ENCODE assay signal across 10 cellular contexts in genomic region chr7:100091411-100092181, GRCh38. TPM values are rescaled to one million over a fixed set of nuclear protein-coding genes. Genes with fewer than 3 reads are reported as not detected.
DNase-seq lines count a peak whose midpoint lies in the region; ATAC-seq and TF ChIP-seq lines count a peak whose summit lies in the region.
"Had no signal": no experiment of that assay in that cellular context is flagged by ENCODE, and none has a peak within 500 bp of the region (broad histone marks: within the 10 kb centered on the region; RNA-seq: fewer than 3 reads in every experiment).

No MANE protein-coding gene starts in this region.

- TF ChIP-seq RAD21 in neural cell (conservative IDR thresholded peaks at IDR 0.05): no peak

- CTCF ChIA-PET in activated CD4-positive, alpha-beta T cell treated with anti-CD3 and anti-CD28 coated beads for 36 hours (lab: Charles Lee): interaction anchor here (1.0 to 1.7 kb wide), 2 partner anchors 10 kb away, joined by 3 to 8 read pairs; partner anchors contain the start of genes AP4M1 and MCM7

- H3K27ac ChIP-seq in neural cell (ENCODE audit: low read length): no peak overlapping the region
- H3K27ac ChIP-seq: BLaER1 treated with 17β-estradiol and CSF1 and Interleukin-3, amounts not matched to agents 10 nM and 100 nM had no signal

- H3K27me3 Mint-ChIP-seq in activated CD4-positive, alpha-beta T cell treated with anti-CD3 and anti-CD28 coated beads for 36 hours: no peaks in the 10 kb centered on the region
- H3K27me3 Mint-ChIP-seq in activated naive CD8-positive, alpha-beta T cell treated with anti-CD3 and anti-CD28 coated beads, Interleukin-2, amount 10 ng/mL, durations not matched to agents 7 days and 5 days: no peaks in the 10 kb centered on the region

- H3K9ac ChIP-seq in neural cell (ENCODE audit: low read length): no peak overlapping the region

- peak overlapping the region; percentile 59 for H3K27ac Mint-ChIP-seq in activated CD4-positive, alpha-beta T cell treated with anti-CD3 and anti-CD28 coated beads for 36 hours
- peak overlapping the region; percentile 3 for H3K27ac Mint-ChIP-seq in activated naive CD8-positive, alpha-beta T cell treated with anti-CD3 and anti-CD28 coated beads, Interleukin-2, amount 10 ng/mL, durations not matched to agents 7 days and 5 days

- POLR2A ChIA-PET in activated CD4-positive, alpha-beta T cell treated with anti-CD3 and anti-CD28 coated beads for 36 hours (lab: Charles Lee): interaction anchor here (0.7 to 6.1 kb wide), 4 partner anchors 10 to 339 kb away, joined by 3 to 74 read pairs (median 4); partner anchors contain the start of genes AP4M1 and MCM7
- POLR2A ChIA-PET in activated naive CD8-positive, alpha-beta T cell treated with anti-CD3 and anti-CD28 coated beads, Interleukin-2, amount 10 ng/mL, durations not matched to agents 7 days and 5 days (lab: Charles Lee): interaction anchor here (1.5 to 3.7 kb wide), 2 partner anchors 9 to 10 kb away, joined by 9 to 57 read pairs; partner anchors contain the start of genes AP4M1 and MCM7

- no peaks in the 10 kb centered on the region for H3K9me3 ChIP-seq in neural cell (ENCODE audit: low read length)
- H3K9me3 ChIP-seq: BLaER1 treated with 17β-estradiol and CSF1 and Interleukin-3, amounts not matched to agents 10 nM and 100 nM had no signal

- no peak for TF ChIP-seq EP300 in neural cell (conservative IDR thresholded peaks at IDR 0.05; ENCODE audit: poor library complexity, severe bottlenecking)

- ATAC-seq in activated CD4-positive, alpha-beta T cell treated with anti-CD3 and anti-CD28 coated beads for 36 hours: peak; percentile 4
- ATAC-seq in activated naive CD8-positive, alpha-beta T cell treated with anti-CD3 and anti-CD28 coated beads, Interleukin-2, amount 10 ng/mL, durations not matched to agents 7 days and 5 days (ENCODE audit: low read depth): no peak
- ATAC-seq in HG03159 (IDR thresholded peaks at IDR 0.05; ENCODE audit: unreplicated experiment) (no peak), left cardiac atrium (no peak)

- no peaks in the 10 kb centered on the region for H4K20me1 ChIP-seq in neural cell (ENCODE audit: insufficient read depth)

- no peak overlapping the region for H3K4me2 ChIP-seq in neural cell (ENCODE audit: low read length)

- peaks cover 66% of the 10 kb centered on the region for H3K36me3 Mint-ChIP-seq in activated CD4-positive, alpha-beta T cell treated with anti-CD3 and anti-CD28 coated beads for 36 hours (ENCODE audit: low read depth)
- H3K36me3 Mint-ChIP-seq in activated naive CD8-positive, alpha-beta T cell treated with anti-CD3 and anti-CD28 coated beads, Interleukin-2, amount 10 ng/mL, durations not matched to agents 7 days and 5 days: peaks cover 31% of the 10 kb centered on the region

- H3F3A ChIP-seq in neural cell (ENCODE audit: insufficient read depth, low read length, poor library complexity, severe bottlenecking): no peaks in the 10 kb centered on the region

- no peak for TF ChIP-seq CTCF in neural cell (IDR thresholded peaks at IDR 0.05; ENCODE audit: poor library complexity, severe bottlenecking)

- no peaks in the 10 kb centered on the region for H3K9me2 ChIP-seq in neural cell (ENCODE audit: insufficient read depth, low read length)

- peaks cover 6% of the 10 kb centered on the region for H3K36me3 ChIP-seq in neural cell (ENCODE audit: insufficient read depth, low read length)

- H3K27me3 ChIP-seq in neural cell (ENCODE audit: insufficient read depth, low read depth, low read length): no peaks in the 10 kb centered on the region
- H3K27me3 ChIP-seq: BLaER1 treated with 17β-estradiol and CSF1 and Interleukin-3, amounts not matched to agents 10 nM and 100 nM had no signal

- no peak overlapping the region for H2AFZ ChIP-seq in neural cell (ENCODE audit: low read depth, low read length)

- H3K4me3 Mint-ChIP-seq in activated CD4-positive, alpha-beta T cell treated with anti-CD3 and anti-CD28 coated beads for 36 hours: no peak overlapping the region
- H3K4me3 Mint-ChIP-seq in activated naive CD8-positive, alpha-beta T cell treated with anti-CD3 and anti-CD28 coated beads, Interleukin-2, amount 10 ng/mL, durations not matched to agents 7 days and 5 days: no peak overlapping the region

- peak; percentile 39 for DNase-seq in activated CD4-positive, alpha-beta T cell treated with anti-CD3 and anti-CD28 coated beads for 36 hours
- DNase-seq in activated CD4-positive, alpha-beta T cell treated with anti-CD3 and anti-CD28 coated beads for 4 hours: no peak
- peak; percentile 29 for DNase-seq in KBM-7
- DNase-seq in activated naive CD8-positive, alpha-beta T cell treated with anti-CD3 and anti-CD28 coated beads, Interleukin-2, amount 10 ng/mL, durations not matched to agents 7 days and 5 days: no peak
- no peak for DNase-seq in NCI-H2196 (lab: John Stamatoyannopoulos, UW; ENCODE audit: unreplicated experiment)
- no peak for DNase-seq in left cardiac atrium
- DNase-seq: cerebellar nuclear complex had no signal

- in situ Hi-C loops in KBM-7 (cut with MboI; ENCODE audit: low pct_unique_long_range_greater_than_20kb, low sequenced_read_pairs): no loop called here

- H3K4me3 ChIP-seq in neural cell (ENCODE audit: low read length): no peak overlapping the region
- H3K4me3 ChIP-seq: BLaER1 treated with 17β-estradiol and CSF1 and Interleukin-3, amounts not matched to agents 10 nM and 100 nM had no signal

- peaks cover 4% of the 10 kb centered on the region for H3K79me2 ChIP-seq in neural cell (replicated peaks; ENCODE audit: insufficient read depth, low read length)

- peaks cover 31% of the 10 kb centered on the region for H3K4me1 Mint-ChIP-seq in activated CD4-positive, alpha-beta T cell treated with anti-CD3 and anti-CD28 coated beads for 36 hours
- H3K4me1 Mint-ChIP-seq in activated naive CD8-positive, alpha-beta T cell treated with anti-CD3 and anti-CD28 coated beads, Interleukin-2, amount 10 ng/mL, durations not matched to agents 7 days and 5 days: peaks cover 22% of the 10 kb centered on the region

- intact Hi-C loops in activated CD4-positive, alpha-beta T cell treated with anti-CD3 and anti-CD28 coated beads for 36 hours (cut with DNase I, micrococcal nuclease): no loop called here
- intact Hi-C loops in left cardiac atrium (cut with DNase I): no loop called here

- no peaks in the 10 kb centered on the region for H3K9me3 Mint-ChIP-seq in activated CD4-positive, alpha-beta T cell treated with anti-CD3 and anti-CD28 coated beads for 36 hours (ENCODE audit: low read depth)
- no peaks in the 10 kb centered on the region for H3K9me3 Mint-ChIP-seq in activated naive CD8-positive, alpha-beta T cell treated with anti-CD3 and anti-CD28 coated beads, Interleukin-2, amount 10 ng/mL, durations not matched to agents 7 days and 5 days

TF ChIP-seq in neural cell, 6 proteins besides CTCF, POLR2A, EP300 and RAD21:
- TF ChIP-seq MXI1 (conservative IDR thresholded peaks at IDR 0.05; ENCODE audit: poor library complexity, severe bottlenecking) (no peak), POLR2AphosphoS5 (IDR thresholded peaks at IDR 0.05) (peak; percentile 5)

RNA-seq across cellular contexts. Expression of gene COPS6, which starts 2.8 kb away (rescaled TPM):
- 10 to 100 TPM; 88.6 to 89.0 TPM for total RNA-seq in activated CD4-positive, alpha-beta T cell treated with anti-CD3 and anti-CD28 coated beads for 36 hours
- total RNA-seq in activated naive CD8-positive, alpha-beta T cell treated with anti-CD3 and anti-CD28 coated beads, Interleukin-2, amount 10 ng/mL, durations not matched to agents 7 days and 5 days: 10 to 100 TPM; 72.4 to 76.7 TPM
- 57.1 and 89.2 TPM in 2 replicates for polyA plus RNA-seq in neural cell
- 29.9 and 38.2 TPM in 2 replicates for polyA minus RNA-seq in neural cell
- total RNA-seq in left cardiac atrium: 100 to 1,000 TPM in 1 of 2 donors, 10 to 100 TPM in 1; 90.0 to 109 TPM

RNA-seq across cellular contexts. Expression of gene MCM7, which starts 9.6 kb away (rescaled TPM):
- 100 to 1,000 TPM; 411 to 429 TPM for total RNA-seq in activated CD4-positive, alpha-beta T cell treated with anti-CD3 and anti-CD28 coated beads for 36 hours
- 100 to 1,000 TPM; 278 to 307 TPM for total RNA-seq in activated naive CD8-positive, alpha-beta T cell treated with anti-CD3 and anti-CD28 coated beads, Interleukin-2, amount 10 ng/mL, durations not matched to agents 7 days and 5 days
- polyA plus RNA-seq in neural cell: 118 and 146 TPM in 2 replicates
- polyA minus RNA-seq in neural cell: 57.9 and 65.0 TPM in 2 replicates
- 10 to 100 TPM; 17.7 to 31.7 TPM for total RNA-seq in left cardiac atrium

RNA-seq across cellular contexts. Expression of gene AP4M1, which starts 9.8 kb away (rescaled TPM):
- total RNA-seq in activated CD4-positive, alpha-beta T cell treated with anti-CD3 and anti-CD28 coated beads for 36 hours: 10 to 100 TPM in 1 of 2 experiments, 1 to 10 TPM in 1; 8.8 to 10.4 TPM
- total RNA-seq in activated naive CD8-positive, alpha-beta T cell treated with anti-CD3 and anti-CD28 coated beads, Interleukin-2, amount 10 ng/mL, durations not matched to agents 7 days and 5 days: 10 to 100 TPM; 15.0 to 16.5 TPM
- polyA plus RNA-seq in neural cell: 78.9 and 100 TPM in 2 replicates
- polyA minus RNA-seq in neural cell: 34.3 and 35.2 TPM in 2 replicates
- 10 to 100 TPM; 11.1 to 13.2 TPM for total RNA-seq in left cardiac atrium

RNA-seq across cellular contexts. Expression of gene ZNF3, which starts 10.1 kb away (rescaled TPM):
- total RNA-seq in activated CD4-positive, alpha-beta T cell treated with anti-CD3 and anti-CD28 coated beads for 36 hours: 10 to 100 TPM; 18.8 to 19.0 TPM
- total RNA-seq in activated naive CD8-positive, alpha-beta T cell treated with anti-CD3 and anti-CD28 coated beads, Interleukin-2, amount 10 ng/mL, durations not matched to agents 7 days and 5 days: 10 to 100 TPM; 28.0 to 32.6 TPM
- polyA plus RNA-seq in neural cell: 57.2 and 71.2 TPM in 2 replicates
- 79.6 and 80.0 TPM in 2 replicates for polyA minus RNA-seq in neural cell
- 10 to 100 TPM; 14.6 to 17.3 TPM for total RNA-seq in left cardiac atrium

RNA-seq across cellular contexts. Expression of gene TAF6, which starts 27.6 kb away (rescaled TPM):
- total RNA-seq in activated CD4-positive, alpha-beta T cell treated with anti-CD3 and anti-CD28 coated beads for 36 hours: 10 to 100 TPM; 54.3 to 59.5 TPM
- 10 to 100 TPM; 63.7 to 65.9 TPM for total RNA-seq in activated naive CD8-positive, alpha-beta T cell treated with anti-CD3 and anti-CD28 coated beads, Interleukin-2, amount 10 ng/mL, durations not matched to agents 7 days and 5 days
- polyA plus RNA-seq in neural cell: 23.4 and 40.3 TPM in 2 replicates
- 35.7 and 36.3 TPM in 2 replicates for polyA minus RNA-seq in neural cell
- total RNA-seq in left cardiac atrium: 10 to 100 TPM; 29.1 to 30.6 TPM

Comparison
In these comparisons a context has a peak if more than half of its experiments do, and no peak if none do; other contexts are left out.
1. DNase-seq: peak in activated CD4-positive, alpha-beta T cell treated with anti-CD3 and anti-CD28 coated beads for 36 hours (single experiment) and KBM-7 (single experiment); none in activated CD4-positive, alpha-beta T cell treated with anti-CD3 and anti-CD28 coated beads for 4 hours (0 of 2), activated naive CD8-positive, alpha-beta T cell treated with anti-CD3 and anti-CD28 coated beads, Interleukin-2, amount 10 ng/mL, durations not matched to agents 7 days and 5 days (single experiment), NCI-H2196 (single experiment) and left cardiac atrium (single experiment).
2. RNA of gene MCM7, which starts 9.6 kb away (total RNA-seq): 411 to 429 TPM in activated CD4-positive, alpha-beta T cell treated with anti-CD3 and anti-CD28 coated beads for 36 hours and 278 to 307 TPM in activated naive CD8-positive, alpha-beta T cell treated with anti-CD3 and anti-CD28 coated beads, Interleukin-2, amount 10 ng/mL, durations not matched to agents 7 days and 5 days; 17.7 to 31.7 TPM in left cardiac atrium; every median in the first group is over 4 times any median in the second.